ENCODE assay signal across 27 cellular contexts in the genomic region with DNA sequence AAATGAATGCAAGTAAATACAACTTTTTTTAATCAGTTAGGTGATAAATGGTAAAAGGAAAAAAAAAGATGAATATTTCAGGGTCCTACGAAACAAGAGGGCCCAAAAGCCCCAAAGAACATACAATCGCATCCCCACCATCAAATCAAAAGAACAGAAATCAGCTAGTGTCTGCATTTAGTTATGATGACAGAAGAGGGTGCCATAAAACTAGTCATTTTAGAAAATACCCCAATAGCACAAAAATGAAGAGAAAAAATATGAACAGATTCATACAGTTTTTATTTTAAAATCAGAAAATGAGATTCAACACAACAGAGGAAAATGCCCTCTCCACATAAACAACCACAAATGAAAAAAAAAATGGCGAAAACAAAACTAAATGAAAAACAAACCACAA.
"Had no signal": no experiment of that assay in that cellular context is flagged by ENCODE, and none has a peak within 500 bp of the region (broad histone marks: within the 10 kb centered on the region; RNA-seq: fewer than 3 reads in every experiment).

No MANE protein-coding gene starts in this region.

- ATAC-seq: activated CD8-positive, alpha-beta T cell treated with anti-CD3 and anti-CD28 coated beads for 36 hours; activated T-cell treated with anti-CD3 and anti-CD28 coated beads, Interleukin-2, amount 50 U/mL, for 72 hours; activated T-helper 17 cell treated with anti-CD3 and anti-CD28 coated beads, Interleukin-2, amount 50 U/mL, for 72 hours had no signal

- FAIRE-seq: TTC549 had no signal

- H3K4me1 ChIP-seq: ascending aorta had no signal

- H3K36me3 Mint-ChIP-seq: activated naive CD4-positive, alpha-beta T cell treated with anti-CD3 and anti-CD28 coated beads, Interleukin-2, amount 50 U/mL, for 24 hours; activated naive CD8-positive, alpha-beta T cell treated with anti-CD3 and anti-CD28 coated beads, Interleukin-2, amount 10 ng/mL, durations not matched to agents 7 days and 5 days had no signal

- H3K9me3 ChIP-seq: ascending aorta had no signal

- DNase-seq: activated CD4-positive, alpha-beta T cell treated with anti-CD3 and anti-CD28 coated beads, Interleukin-2, amount 10 ng/mL, durations not matched to agents 24 days and 14 days; activated CD4-positive, alpha-beta T cell treated with anti-CD3 and anti-CD28 coated beads, Interleukin-2, amount 50 U/mL, for 4 hours; activated CD8-positive, alpha-beta T cell treated with anti-CD3 and anti-CD28 coated beads for 36 hours; activated effector memory CD4-positive, alpha-beta T cell treated with anti-CD3 and anti-CD28 coated beads, Interleukin-2, amount 50 U/mL, for 16 hours; activated naive CD4-positive, alpha-beta T cell; activated naive CD8-positive, alpha-beta T cell treated with anti-CD3 and anti-CD28 coated beads, Interleukin-2, amount 10 ng/mL, durations not matched to agents 7 days and 5 days; activated T-cell treated with anti-CD3 and anti-CD28 coated beads, Interleukin-2, amount 50 U/mL, for 1 hour; activated T-cell treated with anti-CD3 and anti-CD28 coated beads, Interleukin-2, amount 50 U/mL, for 72 hours; amygdala; NCI-H1105; NCI-H1436; NCI-H1694; NCI-H1930; NCI-H2081 treated with DMSO at 0.1 percent for 48 hours; NCI-H345; NCI-H526; NCI-H748 treated with DMSO at 0.1 percent for 48 hours; NK-92 treated with Interleukin-12 subunit alpha and Interleukin-12 subunit beta, amount 100 ng/mL, for 24 hours; Right ventricle myocardium superior had no signal

- H3K27me3 ChIP-seq: ascending aorta, cardiac muscle cell had no signal

- H3K27me3 Mint-ChIP-seq: activated CD4-positive, alpha-beta T cell treated with anti-CD3 and anti-CD28 coated beads, Interleukin-2, amount 10 ng/mL, durations not matched to agents 24 days and 14 days; activated CD8-positive, alpha-beta T cell treated with anti-CD3 and anti-CD28 coated beads for 36 hours; activated naive CD4-positive, alpha-beta T cell treated with anti-CD3 and anti-CD28 coated beads, Interleukin-2, amount 50 U/mL, for 24 hours; activated naive CD8-positive, alpha-beta T cell treated with anti-CD3 and anti-CD28 coated beads, Interleukin-2, amount 10 ng/mL, durations not matched to agents 7 days and 5 days; activated T-helper 17 cell treated with anti-CD3 and anti-CD28 coated beads, Interleukin-2, amount 50 U/mL, for 72 hours; central memory CD8-positive, alpha-beta T cell had no signal

- H3K9me3 Mint-ChIP-seq: activated CD4-positive, alpha-beta T cell treated with anti-CD3 and anti-CD28 coated beads, Interleukin-2, amount 10 ng/mL, durations not matched to agents 24 days and 14 days; activated naive CD4-positive, alpha-beta T cell treated with anti-CD3 and anti-CD28 coated beads, Interleukin-2, amount 50 U/mL, for 24 hours; activated naive CD8-positive, alpha-beta T cell treated with anti-CD3 and anti-CD28 coated beads, Interleukin-2, amount 10 ng/mL, durations not matched to agents 7 days and 5 days; T-helper 1 cell treated with Interleukin-12 subunit alpha and Interleukin-12 subunit beta and Interleukin-4 antibody, amounts not matched to agents 30 μg/mL and 1 μg/mL, for 36 hours; T-helper 2 cell treated with Interferon-gamma antibody and Interleukin-4, amounts not matched to agents 5 μg/mL and 100 μg/mL, for 36 hours had no signal

- H3K27ac ChIP-seq: ascending aorta, cardiac muscle cell had no signal

- H3K36me3 ChIP-seq: ascending aorta, cardiac muscle cell had no signal

- H3K4me3 ChIP-seq: ascending aorta, cardiac muscle cell had no signal

- H3K4me3 Mint-ChIP-seq: activated CD4-positive, alpha-beta T cell treated with anti-CD3 and anti-CD28 coated beads, Interleukin-2, amount 10 ng/mL, durations not matched to agents 24 days and 14 days; activated CD8-positive, alpha-beta T cell treated with anti-CD3 and anti-CD28 coated beads for 36 hours; activated naive CD4-positive, alpha-beta T cell treated with anti-CD3 and anti-CD28 coated beads, Interleukin-2, amount 50 U/mL, for 24 hours; activated naive CD8-positive, alpha-beta T cell treated with anti-CD3 and anti-CD28 coated beads, Interleukin-2, amount 10 ng/mL, durations not matched to agents 7 days and 5 days; activated T-cell treated with anti-CD3 and anti-CD28 coated beads, Interleukin-2, amount 50 U/mL, for 72 hours; activated T-helper 17 cell treated with anti-CD3 and anti-CD28 coated beads, Interleukin-2, amount 50 U/mL, for 72 hours; central memory CD8-positive, alpha-beta T cell; T-helper 1 cell treated with Interleukin-12 subunit alpha and Interleukin-12 subunit beta and Interleukin-4 antibody, amounts not matched to agents 30 μg/mL and 1 μg/mL, for 36 hours; T-helper 2 cell treated with Interferon-gamma antibody and Interleukin-4, amounts not matched to agents 5 μg/mL and 100 μg/mL, for 36 hours had no signal

- H3K4me1 Mint-ChIP-seq: activated CD4-positive, alpha-beta T cell treated with anti-CD3 and anti-CD28 coated beads, Interleukin-2, amount 10 ng/mL, durations not matched to agents 24 days and 14 days; activated naive CD4-positive, alpha-beta T cell treated with anti-CD3 and anti-CD28 coated beads, Interleukin-2, amount 50 U/mL, for 24 hours; activated naive CD8-positive, alpha-beta T cell treated with anti-CD3 and anti-CD28 coated beads, Interleukin-2, amount 10 ng/mL, durations not matched to agents 7 days and 5 days; activated T-helper 17 cell treated with anti-CD3 and anti-CD28 coated beads, Interleukin-2, amount 50 U/mL, for 72 hours; central memory CD8-positive, alpha-beta T cell had no signal

- H3K27ac Mint-ChIP-seq: activated CD4-positive, alpha-beta T cell treated with anti-CD3 and anti-CD28 coated beads, Interleukin-2, amount 10 ng/mL, durations not matched to agents 24 days and 14 days; activated CD8-positive, alpha-beta T cell treated with anti-CD3 and anti-CD28 coated beads for 36 hours; activated naive CD4-positive, alpha-beta T cell treated with anti-CD3 and anti-CD28 coated beads, Interleukin-2, amount 50 U/mL, for 24 hours; activated naive CD8-positive, alpha-beta T cell treated with anti-CD3 and anti-CD28 coated beads, Interleukin-2, amount 10 ng/mL, durations not matched to agents 7 days and 5 days; activated T-cell treated with anti-CD3 and anti-CD28 coated beads, Interleukin-2, amount 50 U/mL, for 72 hours; activated T-helper 17 cell treated with anti-CD3 and anti-CD28 coated beads, Interleukin-2, amount 50 U/mL, for 72 hours; T-helper 1 cell treated with Interleukin-12 subunit alpha and Interleukin-12 subunit beta and Interleukin-4 antibody, amounts not matched to agents 30 μg/mL and 1 μg/mL, for 36 hours; T-helper 2 cell treated with Interferon-gamma antibody and Interleukin-4, amounts not matched to agents 5 μg/mL and 100 μg/mL, for 36 hours had no signal
